ENCODE assay signal across 18 cellular contexts in the genomic region with DNA sequence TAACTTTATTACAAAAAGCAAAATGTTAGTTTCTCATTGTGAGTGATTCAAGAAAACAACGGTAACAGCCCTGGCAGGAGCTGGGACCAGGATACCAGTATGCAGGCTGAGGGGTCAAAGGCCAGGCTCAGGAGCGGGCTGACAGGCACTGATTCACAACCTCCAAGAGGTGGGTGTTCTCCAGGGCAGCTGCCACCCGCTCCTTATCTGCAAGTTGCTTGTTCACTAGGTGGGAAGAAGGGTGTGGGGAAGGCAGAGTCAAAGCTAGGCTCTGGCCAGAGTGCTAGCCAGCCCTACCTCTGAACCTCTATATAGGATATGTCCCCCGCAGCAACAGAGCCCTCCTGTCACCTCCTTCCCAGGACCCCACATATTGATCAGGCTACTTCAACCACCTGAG. TPM values are rescaled to one million over a fixed set of nuclear protein-coding genes. Genes with fewer than 3 reads are reported as not detected.
A peak's percentile ranks its signal among the peaks of the same experiment; 100 is the strongest.
DNase-seq lines count a peak whose midpoint lies in the region; ATAC-seq and TF ChIP-seq lines count a peak whose summit lies in the region.
"Had no signal": no experiment of that assay in that cellular context is flagged by ENCODE, and none has a peak within 500 bp of the region (broad histone marks: within the 10 kb centered on the region; RNA-seq: fewer than 3 reads in every experiment).

No MANE protein-coding gene starts in this region.

- intact Hi-C loops in activated B cell treated with CpG ODN at 0.5 μM for 24 hours (cut with micrococcal nuclease) (no loop called here), gastrocnemius medialis (cut with DNase I; ENCODE audit: low total_unique reads) (no loop called here)

- no peak overlapping the region for H3K4me3 ChIP-seq in gastrocnemius medialis
- H3K4me3 ChIP-seq: smooth muscle cell had no signal

- H3K36me3 Mint-ChIP-seq in activated T-cell treated with anti-CD3 and anti-CD28 coated beads, Interleukin-2, amount 50 U/mL, for 72 hours (ENCODE audit: insufficient read depth in 2 of 2) = peaks cover 9 to 17% of the 10 kb centered on the region in 2 donors
- peaks cover 39% of the 10 kb centered on the region for H3K36me3 Mint-ChIP-seq in activated B cell treated with CpG ODN at 0.5 μM for 24 hours (ENCODE audit: low read depth)
- H3K36me3 Mint-ChIP-seq: WTC11 had no signal

- H3K27me3 Mint-ChIP-seq in activated T-cell treated with anti-CD3 and anti-CD28 coated beads, Interleukin-2, amount 50 U/mL, for 72 hours (ENCODE audit: low read depth) = no peaks in the 10 kb centered on the region
- H3K27me3 Mint-ChIP-seq in activated B cell treated with CpG ODN at 0.5 μM for 24 hours = no peaks in the 10 kb centered on the region
- H3K27me3 Mint-ChIP-seq: stimulated activated memory B cell treated with anti-CD40 and anti-IgM and Interleukin-4, amounts not matched to agents 10 μg/mL and 1 μg/mL and 100 μg/mL, for 72 hours had no signal

- H3K27me3 ChIP-seq in gastrocnemius medialis = no peaks in the 10 kb centered on the region
- H3K27me3 ChIP-seq: ascending aorta had no signal

- H3K9me3 ChIP-seq in gastrocnemius medialis = no peaks in the 10 kb centered on the region
- H3K9me3 ChIP-seq: ascending aorta had no signal

- peaks cover 0 to 14% of the 10 kb centered on the region in 2 donors for H3K36me3 ChIP-seq in gastrocnemius medialis

- peaks cover 61% of the 10 kb centered on the region for H3K4me1 Mint-ChIP-seq in activated T-cell treated with anti-CD3 and anti-CD28 coated beads, Interleukin-2, amount 50 U/mL, for 72 hours (ENCODE audit: low read depth)
- H3K4me1 Mint-ChIP-seq in activated B cell treated with CpG ODN at 0.5 μM for 24 hours = peaks cover 51% of the 10 kb centered on the region

- POLR2A ChIA-PET in activated B cell treated with CpG ODN at 0.5 μM for 24 hours (lab: Charles Lee) = no interaction called here

- ATAC-seq in activated T-cell treated with anti-CD3 and anti-CD28 coated beads, Interleukin-2, amount 50 U/mL, for 72 hours (replicated peaks in 1 of 2) = no peak
- no peak for ATAC-seq in activated B cell treated with CpG ODN at 0.5 μM for 24 hours (ENCODE audit: low read depth)
- ATAC-seq in gastrocnemius medialis = no peak
- ATAC-seq in GM21737 (IDR thresholded peaks at IDR 0.05; ENCODE audit: unreplicated experiment) = no peak
- ATAC-seq in GM18868 (IDR thresholded peaks at IDR 0.05; ENCODE audit: unreplicated experiment) = no peak
- no peak for ATAC-seq in GM19351 (IDR thresholded peaks at IDR 0.05; ENCODE audit: unreplicated experiment)
- ATAC-seq: stimulated activated memory B cell treated with anti-CD40 and anti-IgM and Interleukin-4, amounts not matched to agents 10 μg/mL and 1 μg/mL and 100 μg/mL, for 72 hours; WTC11 had no signal

- in situ Hi-C loops in gastrocnemius medialis (cut with MboI; ENCODE audit: low sequenced_read_pairs in 4 of 4) = no loop called here

- DNase-seq in activated T-cell treated with anti-CD3 and anti-CD28 coated beads, Interleukin-2, amount 50 U/mL, for 72 hours = no peak
- DNase-seq in activated T-cell treated with anti-CD3 and anti-CD28 coated beads for 4 hours = no peak
- no peak for DNase-seq in activated B cell treated with CpG ODN at 0.5 μM for 24 hours
- peak; percentile 26 to 51 for DNase-seq in erythroblast (lab: John Stamatoyannopoulos, UW)
- DNase-seq in gastrocnemius medialis = no peak
- DNase-seq: mesenchymal stem cell, MV-4-11, NCI-H2081 treated with DMSO at 0.1 percent for 48 hours, NCI-H69 had no signal

- H3K9me3 Mint-ChIP-seq in activated T-cell treated with anti-CD3 and anti-CD28 coated beads, Interleukin-2, amount 50 U/mL, for 72 hours = no peaks in the 10 kb centered on the region
- no peaks in the 10 kb centered on the region for H3K9me3 Mint-ChIP-seq in activated B cell treated with CpG ODN at 0.5 μM for 24 hours
- H3K9me3 Mint-ChIP-seq: stimulated activated memory B cell treated with anti-CD40 and anti-IgM and Interleukin-4, amounts not matched to agents 10 μg/mL and 1 μg/mL and 100 μg/mL, for 72 hours; WTC11 had no signal

- peak overlapping the region; percentile 91 to 100 for H3K4me3 Mint-ChIP-seq in activated T-cell treated with anti-CD3 and anti-CD28 coated beads, Interleukin-2, amount 50 U/mL, for 72 hours
- H3K4me3 Mint-ChIP-seq in activated B cell treated with CpG ODN at 0.5 μM for 24 hours = peak overlapping the region; percentile 96

- CTCF ChIA-PET in activated B cell treated with CpG ODN at 0.5 μM for 24 hours (lab: Charles Lee) = no interaction called here

- no peak for TF ChIP-seq POLR2A in erythroblast (IDR thresholded peaks at IDR 0.05; ENCODE audit: low read length)
- TF ChIP-seq POLR2A in gastrocnemius medialis (IDR thresholded peaks at IDR 0.05) = no peak

- peaks cover 62 to 72% of the 10 kb centered on the region in 2 donors for H3K4me1 ChIP-seq in gastrocnemius medialis

- TF ChIP-seq CTCF in activated B cell treated with CpG ODN at 0.5 μM for 24 hours (IDR thresholded peaks at IDR 0.05) (no peak), gastrocnemius medialis (IDR thresholded peaks at IDR 0.05 in 4 of 5, conservative IDR thresholded peaks at IDR 0.05 in 1 of 5) (no peak)

- H3K27ac Mint-ChIP-seq in activated T-cell treated with anti-CD3 and anti-CD28 coated beads, Interleukin-2, amount 50 U/mL, for 72 hours = peak overlapping the region; percentile 96
- H3K27ac Mint-ChIP-seq in activated B cell treated with CpG ODN at 0.5 μM for 24 hours = peak overlapping the region; percentile 30
- H3K27ac Mint-ChIP-seq: WTC11 had no signal

- peak overlapping the region; percentile 95 to 99 (median 98) for H3K27ac ChIP-seq in gastrocnemius medialis
- H3K27ac ChIP-seq: epithelial cell of prostate had no signal

RNA-seq across cellular contexts. Expression of a gene that starts 2.1 kb away (rescaled TPM):
- 100 to 1,000 TPM; 145 to 167 TPM for total RNA-seq in activated T-cell treated with anti-CD3 and anti-CD28 coated beads, Interleukin-2, amount 50 U/mL, for 72 hours
- total RNA-seq in activated B cell treated with CpG ODN at 0.5 μM for 24 hours = 65.8 and 66.2 TPM in 2 replicates
- 100 to 1,000 TPM; 189 to 338 (median 264) TPM for total RNA-seq in gastrocnemius medialis

RNA-seq across cellular contexts. Expression of a gene that starts 3.2 kb away (rescaled TPM):
- total RNA-seq in activated T-cell treated with anti-CD3 and anti-CD28 coated beads, Interleukin-2, amount 50 U/mL, for 72 hours = 10 to 100 TPM; 28.7 to 33.3 TPM
- 31.9 and 34.7 TPM in 2 replicates for total RNA-seq in activated B cell treated with CpG ODN at 0.5 μM for 24 hours
- 10 to 100 TPM; 25.6 to 48.2 (median 37.7) TPM for total RNA-seq in gastrocnemius medialis

RNA-seq across cellular contexts. Expression of a gene that starts 6.7 kb away (rescaled TPM):
- 1 to 10 TPM; 1.6 to 3.1 TPM for total RNA-seq in activated T-cell treated with anti-CD3 and anti-CD28 coated beads, Interleukin-2, amount 50 U/mL, for 72 hours
- total RNA-seq in activated B cell treated with CpG ODN at 0.5 μM for 24 hours (0.15 TPM in 1 of 2 replicates, not detected in the other), gastrocnemius medialis (1,000 to 10,000 TPM in 1 of 4 donors, 100 to 1,000 TPM in 3; 286 to 1,191 (median 655) TPM)

RNA-seq across cellular contexts. Expression of a gene that starts 13.4 kb away (rescaled TPM):
- not detected for total RNA-seq in activated T-cell treated with anti-CD3 and anti-CD28 coated beads, Interleukin-2, amount 50 U/mL, for 72 hours
- total RNA-seq in activated B cell treated with CpG ODN at 0.5 μM for 24 hours = not detected in 2 replicates
- under 1 TPM in 3 of 4 donors, not detected in 1; 0.10 to 0.87 (median 0.16) TPM for total RNA-seq in gastrocnemius medialis
- total RNA-seq: ascending aorta, smooth muscle cell, urinary bladder, WTC11 had no signal

RNA-seq across cellular contexts. Expression of a gene that starts 29.0 kb away (rescaled TPM):
- 10 to 100 TPM in 1 of 2 donors, 1 to 10 TPM in 1; 6.9 to 11.5 TPM for total RNA-seq in activated T-cell treated with anti-CD3 and anti-CD28 coated beads, Interleukin-2, amount 50 U/mL, for 72 hours
- total RNA-seq in activated B cell treated with CpG ODN at 0.5 μM for 24 hours (0.29 and 0.61 TPM in 2 replicates), gastrocnemius medialis (10 to 100 TPM; 10.3 to 30.3 (median 12.9) TPM)
- total RNA-seq: ascending aorta, smooth muscle cell, urinary bladder had no signal

Comparison
In these comparisons a context has a peak if more than half of its experiments do, and no peak if none do; other contexts are left out.
1. DNase-seq: peak in erythroblast (2 of 2); none in activated T-cell treated with anti-CD3 and anti-CD28 coated beads, Interleukin-2, amount 50 U/mL, for 72 hours (0 of 2), activated T-cell treated with anti-CD3 and anti-CD28 coated beads for 4 hours (single experiment), activated B cell treated with CpG ODN at 0.5 μM for 24 hours (single experiment) and gastrocnemius medialis (0 of 2).
2. RNA of a gene that starts 6.7 kb away (total RNA-seq): 286 to 1,191 TPM in gastrocnemius medialis; 1.6 to 3.1 TPM in activated T-cell treated with anti-CD3 and anti-CD28 coated beads, Interleukin-2, amount 50 U/mL, for 72 hours and 0.15 TPM in activated B cell treated with CpG ODN at 0.5 μM for 24 hours; every median in the first group is over 10 times any median in the second.